ENCODE assay signal across 10 cellular contexts in genomic region chr13:25371158-25371557, GRCh38. TPM values are rescaled to one million over a fixed set of nuclear protein-coding genes. Genes with fewer than 3 reads are reported as not detected.
DNase-seq lines count a peak whose midpoint lies in the region; ATAC-seq, FAIRE-seq and TF ChIP-seq lines count a peak whose summit lies in the region.
"Had no signal": no experiment of that assay in that cellular context is flagged by ENCODE, and none has a peak within 500 bp of the region (broad histone marks: within the 10 kb centered on the region; RNA-seq: fewer than 3 reads in every experiment).

No MANE protein-coding gene starts in this region.

- no peaks in the 10 kb centered on the region for H3K36me3 ChIP-seq in SK-N-MC (ENCODE audit: insufficient read depth, low read length)
- H3K36me3 ChIP-seq: adrenal gland, colonic mucosa had no signal

- TF ChIP-seq CTCF in endothelial cell (IDR thresholded peaks at IDR 0.05; ENCODE audit: unreplicated experiment), result no peak
- TF ChIP-seq CTCF in osteocyte (IDR thresholded peaks at IDR 0.05), result no peak

- no peak overlapping the region for H3K27ac Mint-ChIP-seq in activated CD4-positive, alpha-beta memory T cell treated with anti-CD3 and anti-CD28 coated beads for 36 hours
- no peak overlapping the region for H3K27ac Mint-ChIP-seq in activated CD4-positive, alpha-beta memory T cell treated with anti-CD3 and anti-CD28 coated beads, Interleukin-2, amount 10 ng/mL, durations not matched to agents 7 days and 5 days
- H3K27ac Mint-ChIP-seq in endothelial cell (ENCODE audit: unreplicated experiment), result peak overlapping the region; percentile 24
- H3K27ac Mint-ChIP-seq in osteocyte (ENCODE audit: unreplicated experiment), result no peak overlapping the region

- no peak overlapping the region for H3K27ac ChIP-seq in SK-N-MC
- H3K27ac ChIP-seq: colonic mucosa had no signal

- POLR2A ChIA-PET in activated CD4-positive, alpha-beta memory T cell treated with anti-CD3 and anti-CD28 coated beads for 36 hours (lab: Charles Lee), result no interaction called here
- POLR2A ChIA-PET in activated CD4-positive, alpha-beta memory T cell treated with anti-CD3 and anti-CD28 coated beads, Interleukin-2, amount 10 ng/mL, durations not matched to agents 7 days and 5 days (lab: Charles Lee), result no interaction called here

- CTCF ChIA-PET in activated CD4-positive, alpha-beta memory T cell treated with anti-CD3 and anti-CD28 coated beads for 36 hours (lab: Charles Lee), result no interaction called here
- CTCF ChIA-PET in activated CD4-positive, alpha-beta memory T cell treated with anti-CD3 and anti-CD28 coated beads, Interleukin-2, amount 10 ng/mL, durations not matched to agents 7 days and 5 days (lab: Charles Lee), result interaction anchor here (0.6 kb wide), 1 partner anchor 741 kb away, joined by 3 read pairs; no protein-coding TSS in a partner anchor

- no peaks in the 10 kb centered on the region for H3K9me3 Mint-ChIP-seq in activated CD4-positive, alpha-beta memory T cell treated with anti-CD3 and anti-CD28 coated beads for 36 hours
- H3K9me3 Mint-ChIP-seq in activated CD4-positive, alpha-beta memory T cell treated with anti-CD3 and anti-CD28 coated beads, Interleukin-2, amount 10 ng/mL, durations not matched to agents 7 days and 5 days, result no peaks in the 10 kb centered on the region
- H3K9me3 Mint-ChIP-seq in endothelial cell (ENCODE audit: unreplicated experiment) (no peaks in the 10 kb centered on the region), osteocyte (ENCODE audit: unreplicated experiment) (no peaks in the 10 kb centered on the region)

- H3K4me1 Mint-ChIP-seq in activated CD4-positive, alpha-beta memory T cell treated with anti-CD3 and anti-CD28 coated beads for 36 hours (ENCODE audit: low read depth), result peaks cover 9% of the 10 kb centered on the region
- H3K4me1 Mint-ChIP-seq in activated CD4-positive, alpha-beta memory T cell treated with anti-CD3 and anti-CD28 coated beads, Interleukin-2, amount 10 ng/mL, durations not matched to agents 7 days and 5 days, result peaks cover 10% of the 10 kb centered on the region
- H3K4me1 Mint-ChIP-seq in endothelial cell (ENCODE audit: unreplicated experiment), result peaks cover 10% of the 10 kb centered on the region
- peaks cover 3% of the 10 kb centered on the region for H3K4me1 Mint-ChIP-seq in osteocyte (ENCODE audit: unreplicated experiment)

- H3K36me3 Mint-ChIP-seq in activated CD4-positive, alpha-beta memory T cell treated with anti-CD3 and anti-CD28 coated beads for 36 hours, result no peaks in the 10 kb centered on the region
- no peaks in the 10 kb centered on the region for H3K36me3 Mint-ChIP-seq in activated CD4-positive, alpha-beta memory T cell treated with anti-CD3 and anti-CD28 coated beads, Interleukin-2, amount 10 ng/mL, durations not matched to agents 7 days and 5 days (ENCODE audit: low read depth)
- H3K36me3 Mint-ChIP-seq in endothelial cell (ENCODE audit: low read depth, unreplicated experiment) (peaks cover 7% of the 10 kb centered on the region), osteocyte (ENCODE audit: unreplicated experiment) (no peaks in the 10 kb centered on the region)

- no peaks in the 10 kb centered on the region for H3K9me3 ChIP-seq in SK-N-MC (ENCODE audit: low read depth, low read length)
- H3K9me3 ChIP-seq: adrenal gland, colonic mucosa had no signal

- ATAC-seq in HG03280 (IDR thresholded peaks at IDR 0.05; ENCODE audit: unreplicated experiment), result no peak

- no peak overlapping the region for H3K9ac ChIP-seq in SK-N-MC (ENCODE audit: insufficient read length)

- intact Hi-C loops in activated CD4-positive, alpha-beta memory T cell treated with anti-CD3 and anti-CD28 coated beads for 36 hours (cut with micrococcal nuclease), result no loop called here

- no peak for DNase-seq in activated CD4-positive, alpha-beta memory T cell treated with anti-CD3 and anti-CD28 coated beads for 36 hours
- DNase-seq in activated CD4-positive, alpha-beta memory T cell treated with anti-CD3 and anti-CD28 coated beads, Interleukin-2, amount 10 ng/mL, durations not matched to agents 7 days and 5 days, result no peak
- DNase-seq in SK-N-MC (ENCODE audit: low read depth, low spot score) (no peak), endothelial cell (ENCODE audit: low spot score) (no peak), osteocyte (ENCODE audit: extremely low spot score, unreplicated experiment) (no peak), urothelium cell line (ENCODE audit: low spot score) (no peak)
- DNase-seq in activated effector memory CD4-positive, alpha-beta T cell treated with anti-CD3 and anti-CD28 coated beads, Interleukin-2, amount 50 U/mL, for 16 hours, result no peak
- DNase-seq: colonic mucosa had no signal

- H3K4me3 Mint-ChIP-seq in activated CD4-positive, alpha-beta memory T cell treated with anti-CD3 and anti-CD28 coated beads for 36 hours, result peak overlapping the region; percentile 48
- no peak overlapping the region for H3K4me3 Mint-ChIP-seq in activated CD4-positive, alpha-beta memory T cell treated with anti-CD3 and anti-CD28 coated beads, Interleukin-2, amount 10 ng/mL, durations not matched to agents 7 days and 5 days
- peak overlapping the region; percentile 92 for H3K4me3 Mint-ChIP-seq in endothelial cell (ENCODE audit: unreplicated experiment)
- H3K4me3 Mint-ChIP-seq in osteocyte (ENCODE audit: unreplicated experiment), result peak overlapping the region; percentile 73

- peaks cover 54% of the 10 kb centered on the region for H3K27me3 Mint-ChIP-seq in activated CD4-positive, alpha-beta memory T cell treated with anti-CD3 and anti-CD28 coated beads for 36 hours
- H3K27me3 Mint-ChIP-seq in activated CD4-positive, alpha-beta memory T cell treated with anti-CD3 and anti-CD28 coated beads, Interleukin-2, amount 10 ng/mL, durations not matched to agents 7 days and 5 days, result peaks cover 60% of the 10 kb centered on the region
- H3K27me3 Mint-ChIP-seq in endothelial cell (ENCODE audit: unreplicated experiment) (peaks cover 20% of the 10 kb centered on the region), osteocyte (ENCODE audit: unreplicated experiment) (peaks cover 73% of the 10 kb centered on the region)

- FAIRE-seq in urothelium cell line (lab: Jason Lieb, UNC), result no peak

- H3K4me3 ChIP-seq in SK-N-MC, result peak overlapping the region; percentile 80; the same call in 1 of the 2 replicates
- H3K4me3 ChIP-seq: colonic mucosa had no signal

RNA-seq across cellular contexts. Expression of gene ATP8A2, which starts 0.6 kb away (rescaled TPM):
- under 1 TPM; 0.22 to 0.29 TPM for total RNA-seq in activated CD4-positive, alpha-beta memory T cell treated with anti-CD3 and anti-CD28 coated beads for 36 hours
- total RNA-seq in activated CD4-positive, alpha-beta memory T cell treated with anti-CD3 and anti-CD28 coated beads, Interleukin-2, amount 10 ng/mL, durations not matched to agents 7 days and 5 days, result under 1 TPM; 0.10 to 0.15 TPM
- total RNA-seq in endothelial cell (ENCODE audit: unreplicated experiment), result 2.1 TPM
- total RNA-seq in osteocyte, result 1.0 and 1.1 TPM in 2 replicates
